In the genomic region with DNA sequence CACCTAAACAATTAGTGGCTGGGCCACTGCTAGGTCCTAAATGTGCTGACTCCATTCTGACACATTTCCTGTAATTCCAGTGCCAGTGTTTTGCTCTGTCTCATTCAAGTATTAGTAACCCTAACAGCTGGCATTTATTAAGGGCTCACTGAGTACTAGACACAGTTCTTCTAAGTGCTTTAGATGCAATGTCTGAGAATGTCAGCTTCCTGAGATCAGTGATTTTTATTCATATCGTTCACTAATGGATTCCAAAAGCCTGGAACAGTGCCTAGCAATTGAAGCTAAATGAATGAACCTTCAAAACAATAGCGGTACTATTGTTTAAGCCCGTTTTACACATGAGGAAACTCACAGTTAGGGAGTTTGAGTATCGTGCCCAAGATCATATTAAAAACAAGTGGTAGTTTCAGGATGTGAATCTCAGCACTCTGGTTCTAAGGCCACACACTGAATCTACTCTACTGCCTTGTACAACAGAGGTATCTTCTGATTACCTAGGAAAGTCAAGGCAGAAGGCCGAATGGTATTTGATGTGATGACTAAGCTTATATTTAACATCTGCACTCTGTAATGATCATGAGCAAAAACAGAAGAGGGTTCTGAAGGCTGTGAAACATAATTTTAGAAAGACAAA, we compare ENCODE assay signal across 11 cellular contexts.
DNase-seq lines count a peak whose midpoint lies in the region; ATAC-seq and TF ChIP-seq lines count a peak whose summit lies in the region.
"Had no signal": no experiment of that assay in that cellular context is flagged by ENCODE, and none has a peak within 500 bp of the region (broad histone marks: within the 10 kb centered on the region; RNA-seq: fewer than 3 reads in every experiment).

No MANE protein-coding gene starts in this region.

- POLR2A ChIA-PET in PC-3 (lab: Charles Lee; ENCODE audit: unreplicated experiment): no interaction called here
- POLR2A ChIA-PET in activated CD4-positive, alpha-beta memory T cell treated with anti-CD3 and anti-CD28 coated beads for 36 hours (lab: Charles Lee): no interaction called here

- H3K36me3 Mint-ChIP-seq in activated CD4-positive, alpha-beta memory T cell treated with anti-CD3 and anti-CD28 coated beads for 36 hours: no peaks in the 10 kb centered on the region

- no peak overlapping the region for H3K27ac ChIP-seq in PC-3 (ENCODE audit: low read length)

- H3K9me3 ChIP-seq in PC-3 (ENCODE audit: low read length): no peaks in the 10 kb centered on the region

- no peaks in the 10 kb centered on the region for H3K9me3 Mint-ChIP-seq in activated CD4-positive, alpha-beta memory T cell treated with anti-CD3 and anti-CD28 coated beads for 36 hours
- H3K9me3 Mint-ChIP-seq: activated naive CD4-positive, alpha-beta T cell treated with anti-CD3 and anti-CD28 coated beads, Interleukin-2, amount 50 U/mL, for 24 hours; T-helper 1 cell treated with Interleukin-12 subunit alpha and Interleukin-12 subunit beta and Interleukin-4 antibody, amounts not matched to agents 30 μg/mL and 1 μg/mL, for 36 hours had no signal

- H4K20me1 ChIP-seq in PC-3 (ENCODE audit: low read length): no peaks in the 10 kb centered on the region

- no peaks in the 10 kb centered on the region for H3K27me3 Mint-ChIP-seq in activated CD4-positive, alpha-beta memory T cell treated with anti-CD3 and anti-CD28 coated beads for 36 hours
- H3K27me3 Mint-ChIP-seq: activated naive CD4-positive, alpha-beta T cell treated with anti-CD3 and anti-CD28 coated beads, Interleukin-2, amount 50 U/mL, for 24 hours had no signal

- no peaks in the 10 kb centered on the region for H3K4me1 Mint-ChIP-seq in activated CD4-positive, alpha-beta memory T cell treated with anti-CD3 and anti-CD28 coated beads for 36 hours (ENCODE audit: low read depth)
- H3K4me1 Mint-ChIP-seq: activated naive CD4-positive, alpha-beta T cell treated with anti-CD3 and anti-CD28 coated beads, Interleukin-2, amount 50 U/mL, for 24 hours had no signal

- BruUV-seq in PC-3 (replicated peaks; lab: Mats Ljungman, UMichigan): no TSS peak

- H3K9ac ChIP-seq in PC-3 (ENCODE audit: low read length): no peak overlapping the region

- no peaks in the 10 kb centered on the region for H3K36me3 ChIP-seq in PC-3 (ENCODE audit: low read depth, low read length)

- intact Hi-C loops in PC-3 (cut with micrococcal nuclease): no loop called here
- intact Hi-C loops in activated CD4-positive, alpha-beta memory T cell treated with anti-CD3 and anti-CD28 coated beads for 36 hours (cut with micrococcal nuclease): no loop called here

- no peaks in the 10 kb centered on the region for H3K27me3 ChIP-seq in PC-3 (ENCODE audit: low read length)

- H3K4me2 ChIP-seq in PC-3 (ENCODE audit: low read length): no peak overlapping the region

- ATAC-seq in PC-3 (peak; percentile 70), left lobe of liver (no peak)

- TF ChIP-seq CTCF in PC-3 (conservative IDR thresholded peaks at IDR 0.05; ENCODE audit: low read depth, low read length): no peak

- no peak overlapping the region for H3K4me3 ChIP-seq in PC-3 (ENCODE audit: low read length)

- no peak overlapping the region for H3K4me3 Mint-ChIP-seq in activated CD4-positive, alpha-beta memory T cell treated with anti-CD3 and anti-CD28 coated beads for 36 hours
- H3K4me3 Mint-ChIP-seq: activated naive CD4-positive, alpha-beta T cell treated with anti-CD3 and anti-CD28 coated beads, Interleukin-2, amount 50 U/mL, for 24 hours; T-helper 1 cell treated with Interleukin-12 subunit alpha and Interleukin-12 subunit beta and Interleukin-4 antibody, amounts not matched to agents 30 μg/mL and 1 μg/mL, for 36 hours had no signal

- no peak overlapping the region for H2AFZ ChIP-seq in PC-3 (ENCODE audit: low read length)

- peaks cover 7% of the 10 kb centered on the region for H3K4me1 ChIP-seq in PC-3 (ENCODE audit: insufficient read depth, low read length)

- no peaks in the 10 kb centered on the region for H3K79me2 ChIP-seq in PC-3 (ENCODE audit: low read length)

- CTCF ChIA-PET in PC-3 (lab: Charles Lee): no interaction called here
- CTCF ChIA-PET in activated CD4-positive, alpha-beta memory T cell treated with anti-CD3 and anti-CD28 coated beads for 36 hours (lab: Charles Lee): no interaction called here

- DNase-seq in DMS79 treated with DMSO at 0.1 percent for 48 hours (lab: John Stamatoyannopoulos, UW) (peak; percentile 30), PC-3 (peak; percentile 60), fibroblast of gingiva (ENCODE audit: low read depth) (peak; percentile 91), pons (ENCODE audit: low spot score) (peak; percentile 37), left lobe of liver (ENCODE audit: low spot score) (no peak), GM19238 (ENCODE audit: insufficient read length, low spot score) (no peak), inferior parietal cortex (ENCODE audit: extremely low spot score) (no peak)
- DNase-seq in activated CD4-positive, alpha-beta memory T cell treated with anti-CD3 and anti-CD28 coated beads for 36 hours: no peak
- DNase-seq: midbrain had no signal

- H3K27ac Mint-ChIP-seq in activated CD4-positive, alpha-beta memory T cell treated with anti-CD3 and anti-CD28 coated beads for 36 hours: no peak overlapping the region
- H3K27ac Mint-ChIP-seq: activated naive CD4-positive, alpha-beta T cell treated with anti-CD3 and anti-CD28 coated beads, Interleukin-2, amount 50 U/mL, for 24 hours; T-helper 1 cell treated with Interleukin-12 subunit alpha and Interleukin-12 subunit beta and Interleukin-4 antibody, amounts not matched to agents 30 μg/mL and 1 μg/mL, for 36 hours had no signal

- no peaks in the 10 kb centered on the region for H3K9me2 ChIP-seq in PC-3 (replicated peaks; ENCODE audit: low read length)

- no peaks in the 10 kb centered on the region for H3F3A ChIP-seq in PC-3 (ENCODE audit: low read length, unreplicated experiment)

Comparison
In these comparisons a context has a peak if more than half of its experiments do, and no peak if none do; other contexts are left out.
1. DNase-seq: peak in DMS79 treated with DMSO at 0.1 percent for 48 hours (single experiment), PC-3 (single experiment), fibroblast of gingiva (single experiment) and pons (single experiment); none in left lobe of liver (single experiment), activated CD4-positive, alpha-beta memory T cell treated with anti-CD3 and anti-CD28 coated beads for 36 hours (single experiment), GM19238 (single experiment) and inferior parietal cortex (single experiment).